2 cellular contexts compared by ENCODE assay signal in genomic region chr21:36784942-36785341, GRCh38.
TF ChIP-seq lines count a peak whose summit lies in the region.

No MANE protein-coding gene starts in this region.

TF ChIP-seq in HEK293T, 16 proteins besides CTCF, POLR2A, EP300 and RAD21 (continued from another document):
- TF ChIP-seq FOXM1 (IDR thresholded peaks at IDR 0.05; ENCODE audit: borderline replicate concordance) (no peak), L3MBTL2 (conservative IDR thresholded peaks at IDR 0.05) (no peak), CTBP1 (IDR thresholded peaks at IDR 0.05; ENCODE audit: borderline replicate concordance) (no peak), HDGF (IDR thresholded peaks at IDR 0.05; ENCODE audit: borderline replicate concordance) (no peak), ARNT (IDR thresholded peaks at IDR 0.05) (no peak), LEF1 (IDR thresholded peaks at IDR 0.05; ENCODE audit: borderline replicate concordance) (no peak)
TF ChIP-seq in HEK293T: peak in this region for 0.

TF ChIP-seq in SK-N-SH, 30 proteins besides CTCF, POLR2A, EP300 and RAD21 (continued from another document):
- no peak for TF ChIP-seq USF1 (IDR thresholded peaks at IDR 0.05; ENCODE audit: borderline replicate concordance, low read depth)
- TF ChIP-seq GABPA (IDR thresholded peaks at IDR 0.05; ENCODE audit: low read depth), result no peak
- TF ChIP-seq NRF1 (IDR thresholded peaks at IDR 0.05; ENCODE audit: low read depth, low read length), result no peak
- TF ChIP-seq MAX (IDR thresholded peaks at IDR 0.05; ENCODE audit: low read depth), result no peak
- no peak for TF ChIP-seq MEF2A (IDR thresholded peaks at IDR 0.05; ENCODE audit: borderline replicate concordance, low read depth)
- no peak for TF ChIP-seq SMC3 (IDR thresholded peaks at IDR 0.05; ENCODE audit: low read depth, low read length)
- TF ChIP-seq CHD2 (IDR thresholded peaks at IDR 0.05; ENCODE audit: low read length, partially characterized antibody), result no peak
- TF ChIP-seq JUND (IDR thresholded peaks at IDR 0.05), result no peak
- no peak for TF ChIP-seq TCF12 (IDR thresholded peaks at IDR 0.05)
- TF ChIP-seq MXI1 (IDR thresholded peaks at IDR 0.05; ENCODE audit: low read depth, low read length), result no peak
